8 cellular contexts compared by ENCODE assay signal in genomic region chrX:40580537-40581332, GRCh38. TPM values are rescaled to one million over a fixed set of nuclear protein-coding genes. Genes with fewer than 3 reads are reported as not detected.
DNase-seq lines count a peak whose midpoint lies in the region; ATAC-seq, FAIRE-seq and TF ChIP-seq lines count a peak whose summit lies in the region.

A gene with protein sequence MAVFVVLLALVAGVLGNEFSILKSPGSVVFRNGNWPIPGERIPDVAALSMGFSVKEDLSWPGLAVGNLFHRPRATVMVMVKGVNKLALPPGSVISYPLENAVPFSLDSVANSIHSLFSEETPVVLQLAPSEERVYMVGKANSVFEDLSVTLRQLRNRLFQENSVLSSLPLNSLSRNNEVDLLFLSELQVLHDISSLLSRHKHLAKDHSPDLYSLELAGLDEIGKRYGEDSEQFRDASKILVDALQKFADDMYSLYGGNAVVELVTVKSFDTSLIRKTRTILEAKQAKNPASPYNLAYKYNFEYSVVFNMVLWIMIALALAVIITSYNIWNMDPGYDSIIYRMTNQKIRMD (plus strand): TSS chrX:40580970. CDS start chrX:40581066, 96 bp downstream.

- peak within 1 kb of the TSS; percentile 85 for H3K4me3 Mint-ChIP-seq in activated naive CD8-positive, alpha-beta T cell treated with anti-CD3 and anti-CD28 coated beads, Interleukin-2, amount 50 U/mL, for 24 hours

- WGBS in pancreas, 2 donors: 1 to 22% methylated on average over 78 to 89 of the region's 89 CpGs

- ATAC-seq in HG02759 (IDR thresholded peaks at IDR 0.05; ENCODE audit: unreplicated experiment) (peak; percentile 96), Right ventricle myocardium superior (ENCODE audit: poor library complexity) (peak; percentile 99), pancreas (peak; percentile 98)
- ATAC-seq in activated naive CD8-positive, alpha-beta T cell treated with anti-CD3 and anti-CD28 coated beads, Interleukin-2, amount 50 U/mL, for 24 hours: peak; percentile 97

- H3K4me1 ChIP-seq in pancreas (peaks cover 0 to 6% (median 0%) of the 10 kb centered on the region in 3 donors), tibial artery (peaks cover 0 to 17% (median 3%) of the 10 kb centered on the region in 4 donors)

- peaks cover 28% of the 10 kb centered on the region for H3K4me1 Mint-ChIP-seq in activated naive CD8-positive, alpha-beta T cell treated with anti-CD3 and anti-CD28 coated beads, Interleukin-2, amount 50 U/mL, for 24 hours

- no peaks in the 10 kb centered on the region for H3K9me3 Mint-ChIP-seq in activated naive CD8-positive, alpha-beta T cell treated with anti-CD3 and anti-CD28 coated beads, Interleukin-2, amount 50 U/mL, for 24 hours

- H3K27me3 Mint-ChIP-seq in activated naive CD8-positive, alpha-beta T cell treated with anti-CD3 and anti-CD28 coated beads, Interleukin-2, amount 50 U/mL, for 24 hours: no peaks in the 10 kb centered on the region

- no peaks in the 10 kb centered on the region for H3K36me3 ChIP-seq in pancreas
- no peaks in the 10 kb centered on the region for H3K36me3 ChIP-seq in tibial artery

- peaks cover 3% of the 10 kb centered on the region for H3K36me3 Mint-ChIP-seq in activated naive CD8-positive, alpha-beta T cell treated with anti-CD3 and anti-CD28 coated beads, Interleukin-2, amount 50 U/mL, for 24 hours (ENCODE audit: low read depth)

- peak; percentile 82 for DNase-seq in GM12864 (ENCODE audit: low read depth)
- DNase-seq in NCI-H1417 (lab: John Stamatoyannopoulos, UW): peak; percentile 90 to 99 (median 96)
- peak; percentile 47 to 79 for DNase-seq in SW 1271 (lab: John Stamatoyannopoulos, UW)
- DNase-seq in activated naive CD8-positive, alpha-beta T cell treated with anti-CD3 and anti-CD28 coated beads, Interleukin-2, amount 50 U/mL, for 24 hours: peak; percentile 85
- peak; percentile 94 for DNase-seq in Right ventricle myocardium superior
- DNase-seq in pancreas: peak; percentile 89 to 96 (median 92)
- peak; percentile 92 to 95 for DNase-seq in tibial artery

- H3K4me3 ChIP-seq in GM12864 (ENCODE audit: low read depth, low read length) (peak within 1 kb of the TSS; percentile 75), pancreas (peak within 1 kb of the TSS; percentile 50 to 71 (median 58)), tibial artery (peak within 1 kb of the TSS; percentile 73 to 93)

- FAIRE-seq in pancreas (lab: Jason Lieb, UNC): peak; percentile 68

- H3K27ac ChIP-seq in pancreas (peak within 1 kb of the TSS; percentile 62 to 86 (median 82)), tibial artery (peak within 1 kb of the TSS; percentile 81 to 94)

- peak within 1 kb of the TSS; percentile 85 for H3K27ac Mint-ChIP-seq in activated naive CD8-positive, alpha-beta T cell treated with anti-CD3 and anti-CD28 coated beads, Interleukin-2, amount 50 U/mL, for 24 hours

- H3K9me3 ChIP-seq in pancreas: no peaks in the 10 kb centered on the region
- no peaks in the 10 kb centered on the region for H3K9me3 ChIP-seq in tibial artery

- intact Hi-C loops in Right ventricle myocardium superior (cut with DNase I): no loop called here
- intact Hi-C loops in pancreas (cut with DNase I): no loop called here
- intact Hi-C loops in tibial artery (cut with DNase I; ENCODE audit: low total_unique reads): no loop called here

- H3K27me3 ChIP-seq in pancreas: peaks cover 0 to 21% (median 0%) of the 10 kb centered on the region in 4 donors
- no peaks in the 10 kb centered on the region for H3K27me3 ChIP-seq in tibial artery

- TF ChIP-seq CTCF in GM12864 (IDR thresholded peaks at IDR 0.05; ENCODE audit: low read depth, low read length, missing control alignments): no peak
- TF ChIP-seq CTCF in pancreas (IDR thresholded peaks at IDR 0.05): no peak
- no peak for TF ChIP-seq CTCF in tibial artery (IDR thresholded peaks at IDR 0.05)

RNA-seq across cellular contexts. Expression of the gene that starts here (rescaled TPM):
- total RNA-seq in Right ventricle myocardium superior (41.0 TPM), pancreas (10 to 100 TPM; 17.3 to 56.6 (median 28.7) TPM)
- polyA plus RNA-seq in pancreas: 10 to 100 TPM; 20.4 to 61.9 TPM

Comparison
In these comparisons a context has a peak if more than half of its experiments do, and no peak if none do; other contexts are left out.
1. Peak in every context shown above with its lines: DNase-seq, ATAC-seq, H3K4me3 ChIP-seq and H3K27ac ChIP-seq.